ENCODE assay signal across 1 cellular context in genomic region chr18:58253871-58254270, GRCh38.
TF ChIP-seq lines count a peak whose summit lies in the region.

No MANE protein-coding gene starts in this region.

TF ChIP-seq in IMR-90, 13 proteins besides CTCF, POLR2A, EP300 and RAD21 (continued from another document):
- TF ChIP-seq MAFK (IDR thresholded peaks at IDR 0.05; ENCODE audit: low read depth, low read length) (no peak), CEBPB (IDR thresholded peaks at IDR 0.05; ENCODE audit: low read depth, low read length) (no peak), NFE2L2 (IDR thresholded peaks at IDR 0.05; ENCODE audit: low read depth, low read length) (no peak), CHD1 (IDR thresholded peaks at IDR 0.05; ENCODE audit: low read depth, low read length) (no peak), RCOR1 (IDR thresholded peaks at IDR 0.05; ENCODE audit: insufficient replicate concordance, low read length) (no peak), MAZ (IDR thresholded peaks at IDR 0.05; ENCODE audit: borderline replicate concordance, low read depth, low read length) (no peak)
